In the genomic region with DNA sequence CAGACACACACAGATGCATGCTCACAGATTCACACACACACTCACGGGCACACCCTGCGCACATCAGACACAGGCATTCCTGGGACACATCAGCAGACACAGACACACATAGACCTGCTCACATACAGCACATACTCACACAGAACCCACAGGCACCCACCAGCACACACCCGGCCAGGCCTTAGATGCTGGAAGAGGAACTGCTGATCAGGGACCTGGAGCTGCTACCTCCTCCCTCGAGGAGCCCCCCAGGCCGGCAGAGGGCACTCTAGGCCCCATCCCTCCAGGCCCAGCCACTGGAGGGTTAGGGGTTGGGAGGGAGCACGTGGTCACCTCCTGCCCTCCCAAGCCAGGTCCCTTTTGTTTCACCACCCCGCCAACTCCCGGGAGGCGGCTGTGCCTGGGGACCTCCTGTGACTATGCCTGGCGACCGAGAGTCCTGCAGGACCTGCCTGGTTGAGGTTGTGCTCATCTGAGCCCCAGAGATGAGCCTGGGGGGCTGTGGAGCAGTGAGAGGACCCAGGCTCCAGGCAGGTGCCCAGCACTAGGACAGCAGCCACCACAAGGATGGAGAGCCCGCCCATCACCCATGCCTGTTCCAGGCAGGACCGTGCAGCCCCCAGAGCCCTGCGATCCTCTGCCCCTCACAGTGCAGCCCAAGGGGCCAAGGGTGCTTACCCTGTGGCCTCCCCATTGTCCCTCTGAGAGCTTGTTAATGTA, we compare ENCODE assay signal across 8 cellular contexts. TPM values are rescaled to one million over a fixed set of nuclear protein-coding genes. Genes with fewer than 3 reads are reported as not detected.
DNase-seq lines count a peak whose midpoint lies in the region; ATAC-seq and TF ChIP-seq lines count a peak whose summit lies in the region.

No MANE protein-coding gene starts in this region.

- ATAC-seq in lung (ENCODE audit: insufficient read depth, low FRiP score) (peak; percentile 83), HG03025 (IDR thresholded peaks at IDR 0.05; ENCODE audit: low FRiP score, unreplicated experiment) (no peak)

- H3K9ac ChIP-seq in GM23248 (no peak overlapping the region), colonic mucosa (ENCODE audit: low read depth in 2 of 2, low read length in 2 of 2) (no peak overlapping the region)

- peak; percentile 66 for DNase-seq in Daoy (ENCODE audit: low read depth)
- DNase-seq in GM23248, result peak; percentile 61
- DNase-seq in NCI-H146 (lab: John Stamatoyannopoulos, UW), result peak; percentile 90
- DNase-seq in activated CD4-positive, CD25-positive, alpha-beta regulatory T cell treated with anti-CD3 and anti-CD28 coated beads, Interleukin-2, amount 50 U/mL, for 72 hours, result peak; percentile 63
- DNase-seq in colonic mucosa, result peak; percentile 69
- peak; percentile 68 for DNase-seq in lung (ENCODE audit: low spot score)
- DNase-seq in stimulated activated CD8-positive, alpha-beta memory T cell treated with anti-CD3 and anti-CD28 coated beads, Interleukin-4, amount 100 ng/mL, for 4 hours (ENCODE audit: low read depth in 2 of 2, low spot score in 1 of 2), result peak; percentile 38 to 40

- H3K27ac ChIP-seq in GM23248 (no peak overlapping the region), colonic mucosa (no peak overlapping the region), lung (ENCODE audit: low read depth in 1 of 2, low read length in 1 of 2) (no peak overlapping the region)

- no peak overlapping the region for H2AFZ ChIP-seq in GM23248

- no peaks in the 10 kb centered on the region for H3F3A ChIP-seq in GM23248 (ENCODE audit: insufficient read depth)

- no peaks in the 10 kb centered on the region for H3K27me3 ChIP-seq in GM23248 (replicated peaks; ENCODE audit: insufficient read depth)
- H3K27me3 ChIP-seq in colonic mucosa, result no peaks in the 10 kb centered on the region
- H3K27me3 ChIP-seq in lung (ENCODE audit: control insufficient read depth, insufficient read depth), result no peaks in the 10 kb centered on the region

- no peak overlapping the region for H3K4me2 ChIP-seq in GM23248 (ENCODE audit: unreplicated experiment)

- intact Hi-C loops in colonic mucosa (cut with DNase I), result no loop called here

- in situ Hi-C loops in GM23248 (cut with MboI), result no loop called here

- no peaks in the 10 kb centered on the region for H4K20me1 ChIP-seq in GM23248 (ENCODE audit: insufficient read depth)

- H3K4me1 ChIP-seq in GM23248 (ENCODE audit: insufficient read depth) (no peaks in the 10 kb centered on the region), colonic mucosa (no peaks in the 10 kb centered on the region), lung (ENCODE audit: control insufficient read depth in 2 of 2, insufficient read depth in 2 of 2, low read length in 2 of 2) (peaks cover 0 to 2% of the 10 kb centered on the region in 2 donors)

- TF ChIP-seq CTCF in colonic mucosa (IDR thresholded peaks at IDR 0.05) (peak; percentile 41), lung (IDR thresholded peaks at IDR 0.05; ENCODE audit: control extremely low read depth, extremely low read depth) (peak; percentile 22)

- H3K4me3 ChIP-seq in GM23248 (no peak overlapping the region), colonic mucosa (no peak overlapping the region), lung (no peak overlapping the region)

- H3K79me2 ChIP-seq in GM23248 (ENCODE audit: insufficient read depth), result no peaks in the 10 kb centered on the region

- H3K36me3 ChIP-seq in GM23248 (ENCODE audit: low read depth) (no peaks in the 10 kb centered on the region), colonic mucosa (no peaks in the 10 kb centered on the region), lung (ENCODE audit: control insufficient read depth in 2 of 2, insufficient read depth in 2 of 2, low read length in 2 of 2) (no peaks in the 10 kb centered on the region)

- H3K9me3 ChIP-seq in GM23248 (ENCODE audit: low read depth) (no peaks in the 10 kb centered on the region), colonic mucosa (no peaks in the 10 kb centered on the region), lung (ENCODE audit: control insufficient read depth in 2 of 2, insufficient read depth in 1 of 2, low read length in 1 of 2) (no peaks in the 10 kb centered on the region)

- 53% methylated on average over 14 of the region's 14 CpGs for WGBS in GM23248 (ENCODE audit: low coverage in 1 of 2, low lambda C conversion rate in 2 of 2, missing lambda C conversion rate in 2 of 2), 2 experiments
- WGBS in lung, 2 donors, result 26 to 32% methylated on average over 14 of the region's 14 CpGs

- no peaks in the 10 kb centered on the region for H3K9me2 ChIP-seq in GM23248 (ENCODE audit: insufficient read depth)

RNA-seq across cellular contexts. Expression of a gene that starts 21.0 kb away (rescaled TPM):
- total RNA-seq in Daoy (2014; rRNA removed; shearing (Covaris generic)), result 969 and 1,053 TPM in 2 replicates
- total RNA-seq in GM23248 (2014; rRNA removed; shearing (Covaris generic)), result 301 and 318 TPM in 2 replicates
- polyA plus RNA-seq in GM23248 (2016; fragmentation: Nextera tagmentation; extraction: Ambion mirVana), result 570 and 594 TPM in 2 replicates
- total RNA-seq in colonic mucosa, result 1,000 to 10,000 TPM; 1,195 to 1,836 TPM
- total RNA-seq in lung, result 100 to 1,000 TPM; 755 to 925 TPM
- 1,000 to 10,000 TPM; 1,633 to 1,655 TPM for polyA plus RNA-seq in lung

Comparison
In these comparisons a context has a peak if more than half of its experiments do, and no peak if none do; other contexts are left out.
1. DNase-seq: peak in every context shown above with its lines; median percentile 90 in NCI-H146; 69 in colonic mucosa; 68 in lung; 66 in Daoy; 63 in activated CD4-positive, CD25-positive, alpha-beta regulatory T cell treated with anti-CD3 and anti-CD28 coated beads, Interleukin-2, amount 50 U/mL, for 72 hours; 61 in GM23248; 39 in stimulated activated CD8-positive, alpha-beta memory T cell treated with anti-CD3 and anti-CD28 coated beads, Interleukin-4, amount 100 ng/mL, for 4 hours.